In genomic region chr1:245512181-245512888, GRCh38 we compare ENCODE assay signal across 12 cellular contexts.
A peak's percentile ranks its signal among the peaks of the same experiment; 100 is the strongest.
DNase-seq lines count a peak whose midpoint lies in the region; ATAC-seq and TF ChIP-seq lines count a peak whose summit lies in the region.
"Had no signal": no experiment of that assay in that cellular context is flagged by ENCODE, and none has a peak within 500 bp of the region (broad histone marks: within the 10 kb centered on the region; RNA-seq: fewer than 3 reads in every experiment).

No MANE protein-coding gene starts in this region.

- H2AFZ ChIP-seq in neural progenitor cell (replicated peaks) = peak overlapping the region; percentile 10

- H4K20me1 ChIP-seq in neural progenitor cell (ENCODE audit: low read depth) = no peaks in the 10 kb centered on the region

- H3K27me3 Mint-ChIP-seq in neural progenitor cell (ENCODE audit: insufficient read depth, low read depth) = peaks cover 5% of the 10 kb centered on the region

- H3K4me3 Mint-ChIP-seq in neural progenitor cell = no peak overlapping the region
- H3K4me3 Mint-ChIP-seq: activated naive CD8-positive, alpha-beta T cell treated with anti-CD3 and anti-CD28 coated beads for 36 hours had no signal

- H3K27ac ChIP-seq in neural progenitor cell = no peak overlapping the region
- H3K27ac ChIP-seq: ovary had no signal

- peak overlapping the region; percentile 10 for H3K4me2 ChIP-seq in neural progenitor cell

- H3K9me3 ChIP-seq in neural progenitor cell (ENCODE audit: low read depth) = no peaks in the 10 kb centered on the region
- H3K9me3 ChIP-seq: ovary had no signal

- H3K27ac Mint-ChIP-seq in neural progenitor cell = no peak overlapping the region
- H3K27ac Mint-ChIP-seq: activated naive CD8-positive, alpha-beta T cell treated with anti-CD3 and anti-CD28 coated beads for 36 hours had no signal

- H3K4me1 Mint-ChIP-seq in neural progenitor cell = peaks cover 26% of the 10 kb centered on the region
- H3K4me1 Mint-ChIP-seq: activated naive CD8-positive, alpha-beta T cell treated with anti-CD3 and anti-CD28 coated beads for 36 hours had no signal

- peaks cover 18% of the 10 kb centered on the region for H3K4me1 ChIP-seq in neural progenitor cell

- H3K79me2 ChIP-seq in neural progenitor cell (ENCODE audit: low read depth) = no peaks in the 10 kb centered on the region

- H3K9me3 Mint-ChIP-seq in neural progenitor cell = no peaks in the 10 kb centered on the region
- H3K9me3 Mint-ChIP-seq: activated naive CD8-positive, alpha-beta T cell treated with anti-CD3 and anti-CD28 coated beads for 36 hours had no signal

- DNase-seq in DMS79 treated with DMSO at 0.1 percent for 48 hours (lab: John Stamatoyannopoulos, UW) = peak; percentile 49
- DNase-seq in NCI-H146 treated with DMSO at 0.1 percent for 48 hours (lab: John Stamatoyannopoulos, UW; ENCODE audit: unreplicated experiment) = peak; percentile 81
- peak; percentile 57 for DNase-seq in astrocyte of the hippocampus (ENCODE audit: low read depth, low spot score)
- DNase-seq in neural progenitor cell (ENCODE audit: low spot score) = no peak
- DNase-seq in NCI-H1048 (lab: John Stamatoyannopoulos, UW) = no peak
- no peak for DNase-seq in stimulated activated CD4-positive, alpha-beta T cell treated with anti-CD3 and anti-CD28 coated beads, Interleukin-15, amount 100 ng/mL, for 24 hours
- DNase-seq in superior temporal gyrus (ENCODE audit: extremely low spot score) = no peak
- DNase-seq: activated CD4-positive, alpha-beta T cell treated with anti-CD3 and anti-CD28 coated beads, Interleukin-2, amount 50 U/mL, for 1 hour; activated naive CD8-positive, alpha-beta T cell treated with anti-CD3 and anti-CD28 coated beads for 36 hours; SIG-M5 had no signal

- H3K36me3 Mint-ChIP-seq in neural progenitor cell = no peaks in the 10 kb centered on the region
- H3K36me3 Mint-ChIP-seq: activated naive CD8-positive, alpha-beta T cell treated with anti-CD3 and anti-CD28 coated beads for 36 hours had no signal

- no peaks in the 10 kb centered on the region for H3K36me3 ChIP-seq in neural progenitor cell
- H3K36me3 ChIP-seq: ovary had no signal

- no peak overlapping the region for H3K4me3 ChIP-seq in neural progenitor cell
- H3K4me3 ChIP-seq: ovary had no signal

- no peaks in the 10 kb centered on the region for H3K27me3 ChIP-seq in neural progenitor cell
- H3K27me3 ChIP-seq: ovary had no signal

- ATAC-seq in HG03280 (IDR thresholded peaks at IDR 0.05; ENCODE audit: unreplicated experiment) = no peak

- TF ChIP-seq CTCF in neural progenitor cell (IDR thresholded peaks at IDR 0.05) = no peak

- H3K9ac ChIP-seq in neural progenitor cell = no peak overlapping the region

- H3F3A ChIP-seq in neural progenitor cell (ENCODE audit: low read depth) = peaks cover 5% of the 10 kb centered on the region

Comparison
In these comparisons a context has a peak if more than half of its experiments do, and no peak if none do; other contexts are left out.
1. DNase-seq: peak in DMS79 treated with DMSO at 0.1 percent for 48 hours (single experiment), NCI-H146 treated with DMSO at 0.1 percent for 48 hours (single experiment) and astrocyte of the hippocampus (single experiment); none in neural progenitor cell (single experiment), NCI-H1048 (single experiment), stimulated activated CD4-positive, alpha-beta T cell treated with anti-CD3 and anti-CD28 coated beads, Interleukin-15, amount 100 ng/mL, for 24 hours (single experiment) and superior temporal gyrus (single experiment).